12 cellular contexts compared by ENCODE assay signal in the genomic region with DNA sequence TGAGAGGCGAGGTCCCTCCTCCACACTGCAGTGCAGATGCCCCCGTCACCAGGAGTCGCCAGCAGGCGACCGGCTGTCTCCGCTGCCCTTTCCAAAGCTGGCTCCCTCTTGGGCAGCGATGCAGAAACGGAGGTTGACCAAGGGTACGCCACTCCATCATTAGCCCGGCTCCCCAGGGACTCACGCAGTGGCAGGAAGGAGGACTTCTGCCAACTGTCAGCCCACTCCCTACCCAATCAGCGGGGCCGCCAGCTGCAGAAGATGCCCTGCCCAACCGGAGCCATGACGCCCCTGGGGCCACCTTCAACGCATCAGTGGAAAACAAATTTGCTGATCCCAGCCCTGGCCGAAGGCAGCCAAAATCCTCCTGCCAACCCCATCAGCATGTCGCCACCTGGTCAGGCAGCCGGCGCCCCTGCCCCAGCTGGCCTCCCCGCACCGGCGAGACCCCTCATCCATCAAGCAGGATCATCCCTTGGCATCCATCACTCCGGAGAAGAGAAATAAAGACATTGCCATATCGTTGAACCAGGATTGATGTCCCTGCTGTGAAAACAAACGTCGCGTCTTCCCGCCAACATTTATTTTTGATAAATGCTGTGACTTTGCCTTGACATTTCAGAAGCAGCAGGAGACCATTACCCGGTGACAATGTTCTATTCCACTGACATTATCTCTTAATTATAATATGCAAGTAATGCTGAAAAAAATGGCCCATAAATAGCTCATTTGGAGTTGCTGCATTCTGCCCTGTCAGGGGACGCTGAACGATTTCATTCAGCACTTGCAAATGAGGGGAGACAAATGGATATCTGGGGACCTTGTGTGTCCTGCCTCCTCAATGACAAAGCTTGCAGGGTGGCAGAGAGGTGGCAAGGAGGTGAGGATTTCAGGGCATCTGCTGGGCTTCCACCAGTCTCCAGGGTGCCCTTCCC.
DNase-seq lines count a peak whose midpoint lies in the region; ATAC-seq and TF ChIP-seq lines count a peak whose summit lies in the region.
"Had no signal": no experiment of that assay in that cellular context is flagged by ENCODE, and none has a peak within 500 bp of the region (broad histone marks: within the 10 kb centered on the region; RNA-seq: fewer than 3 reads in every experiment).

No MANE protein-coding gene starts in this region.

- 62 to 76% (median 72%) methylated on average over 24 to 32 of the region's 32 CpGs for WGBS in stomach, 5 donors

- peaks cover 25% of the 10 kb centered on the region for H3K9me3 Mint-ChIP-seq in glutamatergic neuron (ENCODE audit: unreplicated experiment)

- H3K4me1 ChIP-seq in stomach: peaks cover 6 to 54% (median 31%) of the 10 kb centered on the region in 4 donors

- no peak overlapping the region for H3K27ac ChIP-seq in stomach

- peaks cover 0 to 3% (median 0%) of the 10 kb centered on the region in 4 donors for H3K9me3 ChIP-seq in stomach

- intact Hi-C loops in stomach (cut with DNase I; ENCODE audit: low total_unique reads): no loop called here

- TF ChIP-seq POLR2A in stomach (IDR thresholded peaks at IDR 0.05): no peak

- peak overlapping the region; percentile 55 for H3K27ac Mint-ChIP-seq in glutamatergic neuron (ENCODE audit: unreplicated experiment)
- H3K27ac Mint-ChIP-seq: activated T-cell treated with anti-CD3 and anti-CD28 coated beads, Interleukin-2, amount 50 U/mL, for 24 hours; stimulated activated effector memory CD8-positive, alpha-beta T cell treated with anti-CD3 and anti-CD28 coated beads, Interleukin-12 subunit alpha, Interleukin-12 subunit beta, amount 100 ng/mL, for 72 hours had no signal

- H3K36me3 ChIP-seq in stomach: no peaks in the 10 kb centered on the region

- TF ChIP-seq EP300 in stomach (IDR thresholded peaks at IDR 0.05): no peak

- TF ChIP-seq CTCF in glutamatergic neuron (IDR thresholded peaks at IDR 0.05; ENCODE audit: partially characterized antibody, unreplicated experiment) (no peak), stomach (IDR thresholded peaks at IDR 0.05) (no peak)

- peaks cover 41% of the 10 kb centered on the region for H3K4me1 Mint-ChIP-seq in glutamatergic neuron (ENCODE audit: low read depth, unreplicated experiment)

- no peak overlapping the region for H3K4me3 ChIP-seq in stomach

- H3K36me3 Mint-ChIP-seq in glutamatergic neuron (ENCODE audit: unreplicated experiment): peaks cover 16% of the 10 kb centered on the region
- H3K36me3 Mint-ChIP-seq: stimulated activated effector memory CD8-positive, alpha-beta T cell treated with anti-CD3 and anti-CD28 coated beads, Interleukin-12 subunit alpha, Interleukin-12 subunit beta, amount 100 ng/mL, for 72 hours had no signal

- H3K4me3 Mint-ChIP-seq in glutamatergic neuron (ENCODE audit: unreplicated experiment): peak overlapping the region; percentile 70
- H3K4me3 Mint-ChIP-seq: activated T-cell treated with anti-CD3 and anti-CD28 coated beads, Interleukin-2, amount 50 U/mL, for 24 hours; stimulated activated effector memory CD8-positive, alpha-beta T cell treated with anti-CD3 and anti-CD28 coated beads, Interleukin-12 subunit alpha, Interleukin-12 subunit beta, amount 100 ng/mL, for 72 hours had no signal

- DNase-seq in DMS 273 (lab: John Stamatoyannopoulos, UW; ENCODE audit: unreplicated experiment) (peak; percentile 83), NCI-H187 (lab: John Stamatoyannopoulos, UW) (peak; percentile 86 to 94), NCI-H748 treated with DMSO at 0.1 percent for 48 hours (lab: John Stamatoyannopoulos, UW) (peak; percentile 67), glutamatergic neuron (peak; percentile 67), GOT3 (lab: John Stamatoyannopoulos, UW) (no peak), stomach (no peak)
- DNase-seq: activated T-cell treated with anti-CD3 and anti-CD28 coated beads, Interleukin-2, amount 50 U/mL, for 24 hours; effector CD4-positive, alpha-beta T cell; EL had no signal

- no peaks in the 10 kb centered on the region for H3K27me3 ChIP-seq in stomach

- peaks cover 17% of the 10 kb centered on the region for H3K27me3 Mint-ChIP-seq in glutamatergic neuron (ENCODE audit: unreplicated experiment)

- ATAC-seq in HG03159 (IDR thresholded peaks at IDR 0.05; ENCODE audit: unreplicated experiment): no peak
- ATAC-seq in HG02759 (IDR thresholded peaks at IDR 0.05; ENCODE audit: unreplicated experiment): no peak
- ATAC-seq: stimulated activated effector memory CD8-positive, alpha-beta T cell treated with anti-CD3 and anti-CD28 coated beads, Interleukin-12 subunit alpha, Interleukin-12 subunit beta, amount 100 ng/mL, for 72 hours had no signal

Comparison
In these comparisons a context has a peak if more than half of its experiments do, and no peak if none do; other contexts are left out.
1. DNase-seq: peak in DMS 273 (single experiment), NCI-H187 (2 of 2), NCI-H748 treated with DMSO at 0.1 percent for 48 hours (single experiment) and glutamatergic neuron (single experiment); none in GOT3 (single experiment) and stomach (single experiment).